10 cellular contexts compared by ENCODE assay signal in genomic region chr13:51849145-51850101, GRCh38. TPM values are rescaled to one million over a fixed set of nuclear protein-coding genes. Genes with fewer than 3 reads are reported as not detected.
DNase-seq lines count a peak whose midpoint lies in the region; ATAC-seq and TF ChIP-seq lines count a peak whose summit lies in the region.
"Had no signal": no experiment of that assay in that cellular context is flagged by ENCODE, and none has a peak within 500 bp of the region (broad histone marks: within the 10 kb centered on the region; RNA-seq: fewer than 3 reads in every experiment).

No MANE protein-coding gene starts in this region.

- H3K36me3 ChIP-seq in left lung, result no peaks in the 10 kb centered on the region
- H3K36me3 ChIP-seq: BLaER1 treated with 17β-estradiol and CSF1 and Interleukin-3, amounts not matched to agents 10 nM and 100 nM; pancreas had no signal

- TF ChIP-seq CTCF in left lung (IDR thresholded peaks at IDR 0.05), result peak; percentile 51 to 53

- DNase-seq in NCI-H146 (lab: John Stamatoyannopoulos, UW) (peak; percentile 12), NCI-H146 treated with DMSO at 0.1 percent for 48 hours (lab: John Stamatoyannopoulos, UW; ENCODE audit: unreplicated experiment) (no peak), MV-4-11 (lab: John Stamatoyannopoulos, UW) (peak; percentile 66), left lung (no peak), NCI-H2171 (lab: John Stamatoyannopoulos, UW) (no peak), NCI-H446 treated with DMSO at 0.1 percent for 48 hours (lab: John Stamatoyannopoulos, UW) (no peak)
- DNase-seq in activated effector memory CD4-positive, alpha-beta T cell treated with anti-CD3 and anti-CD28 coated beads, Interleukin-2, amount 50 U/mL, for 16 hours, result peak; percentile 71
- DNase-seq: pancreas had no signal

- intact Hi-C loops in left lung (cut with DNase I), result no loop called here

- ATAC-seq in left lung, result peak; percentile 71
- no peak for ATAC-seq in HG03039 (IDR thresholded peaks at IDR 0.05; ENCODE audit: unreplicated experiment)

- H3K4me1 ChIP-seq in left lung, result peaks cover 0 to 12% of the 10 kb centered on the region in 2 donors
- H3K4me1 ChIP-seq: pancreas had no signal

- H3K4me3 ChIP-seq in left lung, result no peak overlapping the region
- H3K4me3 ChIP-seq: BLaER1 treated with 17β-estradiol and CSF1 and Interleukin-3, amounts not matched to agents 10 nM and 100 nM; pancreas had no signal

- H3K27me3 ChIP-seq in left lung, result no peaks in the 10 kb centered on the region
- H3K27me3 ChIP-seq: BLaER1 treated with 17β-estradiol and CSF1 and Interleukin-3, amounts not matched to agents 10 nM and 100 nM; pancreas had no signal

- H3K9me3 ChIP-seq in left lung, result no peaks in the 10 kb centered on the region
- H3K9me3 ChIP-seq: pancreas had no signal

- no peak overlapping the region for H3K27ac ChIP-seq in left lung
- H3K27ac ChIP-seq: pancreas had no signal

RNA-seq across cellular contexts. Expression of gene TMEM272, which starts 4.4 kb away (rescaled TPM):
- total RNA-seq in left lung, result under 1 TPM in 1 of 2 donors, not detected in 1; 0.13 TPM

RNA-seq across cellular contexts. Expression of gene CCDC70, which starts 12.3 kb away (rescaled TPM):
- not detected for total RNA-seq in left lung
- total RNA-seq: pancreas had no signal

RNA-seq across cellular contexts. Expression of gene DHRS12, which starts 45.5 kb away (rescaled TPM):
- total RNA-seq in left lung, result 10 to 100 TPM; 11.7 to 12.4 TPM

Comparison
In these comparisons a context has a peak if more than half of its experiments do, and no peak if none do; other contexts are left out.
1. DNase-seq: peak in NCI-H146 (single experiment), MV-4-11 (single experiment) and activated effector memory CD4-positive, alpha-beta T cell treated with anti-CD3 and anti-CD28 coated beads, Interleukin-2, amount 50 U/mL, for 16 hours (single experiment); none in NCI-H146 treated with DMSO at 0.1 percent for 48 hours (single experiment), left lung (0 of 2), NCI-H2171 (single experiment) and NCI-H446 treated with DMSO at 0.1 percent for 48 hours (single experiment).